In genomic region chr17:80431246-80432195, GRCh38 we compare ENCODE assay signal across 21 cellular contexts. TPM values are rescaled to one million over a fixed set of nuclear protein-coding genes. Genes with fewer than 3 reads are reported as not detected.
DNase-seq lines count a peak whose midpoint lies in the region; ATAC-seq and TF ChIP-seq lines count a peak whose summit lies in the region.
"Had no signal": no experiment of that assay in that cellular context is flagged by ENCODE, and none has a peak within 500 bp of the region (broad histone marks: within the 10 kb centered on the region; RNA-seq: fewer than 3 reads in every experiment).

No MANE protein-coding gene starts in this region.

- no peaks in the 10 kb centered on the region for H3K36me3 Mint-ChIP-seq in neural crest cell (ENCODE audit: low read depth)
- H3K36me3 Mint-ChIP-seq in progenitor cell of endocrine pancreas (ENCODE audit: insufficient read depth), result peaks cover 4% of the 10 kb centered on the region

- H3K4me1 ChIP-seq in right cardiac atrium (ENCODE audit: control insufficient read depth, insufficient read depth, low read length) (no peaks in the 10 kb centered on the region), left ventricle myocardium inferior (peaks cover 8% of the 10 kb centered on the region), RWPE2 (ENCODE audit: insufficient read depth, poor library complexity, severe bottlenecking) (no peaks in the 10 kb centered on the region), aorta (ENCODE audit: control insufficient read depth in 1 of 2, insufficient read depth in 2 of 2, low read length in 2 of 2) (no peaks in the 10 kb centered on the region)
- H3K4me1 ChIP-seq: BE2C had no signal

- H3K9me3 ChIP-seq in right cardiac atrium (ENCODE audit: control insufficient read depth, low read length) (no peaks in the 10 kb centered on the region), left ventricle myocardium inferior (replicated peaks) (no peaks in the 10 kb centered on the region), RWPE2 (ENCODE audit: severe bottlenecking) (no peaks in the 10 kb centered on the region), aorta (ENCODE audit: control insufficient read depth, low read length) (no peaks in the 10 kb centered on the region)
- H3K9me3 ChIP-seq: BE2C had no signal

- no peaks in the 10 kb centered on the region for H3K27me3 ChIP-seq in right cardiac atrium (ENCODE audit: control insufficient read depth, insufficient read depth)
- no peaks in the 10 kb centered on the region for H3K27me3 ChIP-seq in left ventricle myocardium inferior (ENCODE audit: low read depth)
- H3K27me3 ChIP-seq in RWPE2 (ENCODE audit: insufficient read depth, poor library complexity, severe bottlenecking), result no peaks in the 10 kb centered on the region
- H3K27me3 ChIP-seq in aorta (ENCODE audit: control insufficient read depth in 1 of 2, insufficient read depth in 2 of 2, low read length in 1 of 2), result no peaks in the 10 kb centered on the region
- H3K27me3 ChIP-seq: BE2C had no signal

- H3K36me3 ChIP-seq in left ventricle myocardium inferior (no peaks in the 10 kb centered on the region), RWPE2 (ENCODE audit: low read depth) (no peaks in the 10 kb centered on the region), aorta (ENCODE audit: control insufficient read depth in 1 of 2, insufficient read depth in 2 of 2, low read length in 1 of 2) (no peaks in the 10 kb centered on the region)
- H3K36me3 ChIP-seq: BE2C had no signal

- H3K27me3 Mint-ChIP-seq in neural crest cell (ENCODE audit: low read depth) (peaks cover 4% of the 10 kb centered on the region), progenitor cell of endocrine pancreas (no peaks in the 10 kb centered on the region)

- TF ChIP-seq CTCF in left ventricle myocardium inferior (IDR thresholded peaks at IDR 0.05; ENCODE audit: borderline replicate concordance), result no peak
- no peak for TF ChIP-seq CTCF in RWPE2 (IDR thresholded peaks at IDR 0.05; ENCODE audit: poor library complexity, severe bottlenecking)
- no peak for TF ChIP-seq CTCF in neural crest cell (conservative IDR thresholded peaks at IDR 0.05)
- TF ChIP-seq CTCF in progenitor cell of endocrine pancreas (IDR thresholded peaks at IDR 0.05; ENCODE audit: unreplicated experiment), result no peak

- no peak overlapping the region for H3K4me3 ChIP-seq in right cardiac atrium (ENCODE audit: low read length)
- H3K4me3 ChIP-seq in left ventricle myocardium inferior, result no peak overlapping the region
- no peak overlapping the region for H3K4me3 ChIP-seq in RWPE2 (ENCODE audit: severe bottlenecking)
- no peak overlapping the region for H3K4me3 ChIP-seq in aorta (ENCODE audit: low read length in 2 of 2)

- WGBS in right cardiac atrium, result 88% methylated on average over 29 of the region's 29 CpGs
- WGBS in aorta, 2 donors, result 87 to 89% methylated on average over 29 of the region's 29 CpGs

- peak overlapping the region; percentile 27 for H3K27ac Mint-ChIP-seq in neural crest cell (ENCODE audit: unreplicated experiment)
- no peak overlapping the region for H3K27ac Mint-ChIP-seq in progenitor cell of endocrine pancreas

- peak in 2 of 3 donors; percentile 4 to 39 for DNase-seq in right cardiac atrium
- DNase-seq in left ventricle myocardium inferior, result no peak
- peak; percentile 54 for DNase-seq in RWPE2 (ENCODE audit: low spot score)
- DNase-seq in neural crest cell (ENCODE audit: low read depth, low spot score), result no peak
- DNase-seq in aorta, result peak; percentile 27 to 57
- DNase-seq in progenitor cell of endocrine pancreas (ENCODE audit: low spot score, unreplicated experiment), result no peak
- DNase-seq: BE2C, Calu3, GF-D8, Kasumi-1, NCI-H1092 treated with DMSO at 0.1 percent for 48 hours, NCI-H1436, NCI-H187, NCI-H446, NCI-H524 treated with DMSO at 0.1 percent for 48 hours, NCI-H774, SHP77, SW 1271 had no signal

- H3K27ac ChIP-seq in right cardiac atrium (ENCODE audit: low read length) (no peak overlapping the region), left ventricle myocardium inferior (replicated peaks) (no peak overlapping the region), RWPE2 (ENCODE audit: poor library complexity, severe bottlenecking) (no peak overlapping the region), aorta (ENCODE audit: low read depth in 1 of 2, low read length in 2 of 2) (no peak overlapping the region)
- H3K27ac ChIP-seq: HL-60 had no signal

- intact Hi-C loops in right cardiac atrium (cut with DNase I), result loop anchor here in 1 of 4 donors (10.0 kb wide), 1 partner anchor 143 kb away; no protein-coding TSS in a partner anchor
- intact Hi-C loops in left ventricle myocardium inferior (cut with micrococcal nuclease), result no loop called here
- intact Hi-C loops in aorta (cut with DNase I), result loop anchor here (2.0 to 5.0 kb wide), 2 partner anchors 46 to 143 kb away; partner anchors contain the start of gene NPTX1 (in 1 of the 2)

- ATAC-seq in right cardiac atrium (no peak), RWPE2 (ENCODE audit: low read depth) (no peak), aorta (ENCODE audit: low FRiP score) (no peak), GM18858 (IDR thresholded peaks at IDR 0.05; ENCODE audit: unreplicated experiment) (no peak)
- ATAC-seq: HCT116 had no signal

- H3K4me3 Mint-ChIP-seq in neural crest cell (no peak overlapping the region), progenitor cell of endocrine pancreas (ENCODE audit: low read depth) (no peak overlapping the region)

- H3K4me1 Mint-ChIP-seq in neural crest cell (no peaks in the 10 kb centered on the region), progenitor cell of endocrine pancreas (ENCODE audit: low read depth) (peaks cover 2% of the 10 kb centered on the region)

- H3K9me3 Mint-ChIP-seq in neural crest cell, result no peaks in the 10 kb centered on the region
- H3K9me3 Mint-ChIP-seq in progenitor cell of endocrine pancreas (ENCODE audit: low read depth), result no peaks in the 10 kb centered on the region

RNA-seq across cellular contexts. Expression of gene ENDOV, which starts 16.6 kb away (rescaled TPM):
- total RNA-seq in right cardiac atrium (10 to 100 TPM in 2 of 4 donors, 1 to 10 TPM in 2; 8.7 to 12.1 (median 10.7) TPM), left ventricle myocardium inferior (11.3 TPM), neural crest cell (34.9 and 38.0 TPM in 2 replicates), aorta (10 to 100 TPM; 18.2 to 28.2 TPM), progenitor cell of endocrine pancreas (36.1 and 41.8 TPM in 2 replicates)
- polyA plus RNA-seq in right cardiac atrium (7.8 TPM), aorta (10 to 100 TPM; 14.3 to 22.5 TPM)

RNA-seq across cellular contexts. Expression of gene NPTX1, which starts 44.9 kb away (rescaled TPM):
- not detected for total RNA-seq in right cardiac atrium
- polyA plus RNA-seq in right cardiac atrium, result 0.02 TPM
- total RNA-seq in left ventricle myocardium inferior, result not detected
- total RNA-seq in neural crest cell, result 1.6 and 1.9 TPM in 2 replicates
- 1 to 10 TPM in 1 of 2 donors, under 1 TPM in 1; 0.45 to 1.6 TPM for total RNA-seq in aorta
- polyA plus RNA-seq in aorta, result under 1 TPM in 1 of 2 donors, not detected in 1; 0.13 TPM
- not detected in 2 replicates for total RNA-seq in progenitor cell of endocrine pancreas

Comparison
In these comparisons a context has a peak if more than half of its experiments do, and no peak if none do; other contexts are left out.
1. DNase-seq: peak in right cardiac atrium (2 of 3), RWPE2 (single experiment) and aorta (2 of 2); none in left ventricle myocardium inferior (single experiment), neural crest cell (single experiment) and progenitor cell of endocrine pancreas (single experiment).